Comparison of ENCODE assay signal across 24 cellular contexts in the genomic region with DNA sequence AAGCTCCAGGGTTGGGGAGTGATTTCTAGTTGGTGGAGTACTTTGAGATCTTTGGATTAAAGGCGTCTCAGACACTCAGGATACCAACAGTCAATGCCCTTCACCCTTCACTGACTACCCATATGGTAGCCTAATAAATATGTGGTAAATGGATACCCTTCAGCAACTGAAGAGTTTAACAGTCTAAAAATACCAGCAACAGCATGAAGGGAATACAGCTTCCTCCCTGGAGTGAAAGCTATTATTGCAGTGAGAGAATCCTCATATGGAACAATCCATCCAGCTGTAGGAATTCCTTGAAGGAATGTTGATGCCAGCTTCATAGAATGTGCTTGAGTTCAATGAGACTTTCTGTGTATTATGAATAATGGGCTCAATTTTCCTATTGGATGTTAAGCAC.
"Had no signal": no experiment of that assay in that cellular context is flagged by ENCODE, and none has a peak within 500 bp of the region (broad histone marks: within the 10 kb centered on the region; RNA-seq: fewer than 3 reads in every experiment).

No MANE protein-coding gene starts in this region.

- H3K4me3 ChIP-seq: body of pancreas, left lung, ovary, prostate gland, right atrium auricular region, tibial artery had no signal

- H3K4me1 ChIP-seq: body of pancreas, left lung, prostate gland, right atrium auricular region, tibial artery had no signal

- H3K27ac ChIP-seq: body of pancreas, left lung, neutrophil, ovary, prostate gland, right atrium auricular region, tibial artery, VCaP had no signal

- H3K9me3 ChIP-seq: body of pancreas, left lung, neutrophil, ovary, prostate gland, right atrium auricular region, tibial artery had no signal

- FAIRE-seq: endometrium, kidney had no signal

- DNase-seq: activated CD4-positive, alpha-beta T cell treated with anti-CD3 and anti-CD28 coated beads, Interleukin-2, amount 50 U/mL, for 1 hour; activated CD4-positive, CD25-positive, alpha-beta regulatory T cell treated with anti-CD3 and anti-CD28 coated beads, Interleukin-2, amount 50 U/mL, for 72 hours; activated CD8-positive, alpha-beta T cell treated with anti-CD3 and anti-CD28 coated beads, Interleukin-2, amount 10 ng/mL, durations not matched to agents 7 days and 5 days; activated gamma-delta T cell; activated naive CD4-positive, alpha-beta T cell treated with anti-CD3 and anti-CD28 coated beads, Interleukin-2, amount 50 U/mL, for 16 hours; activated naive CD8-positive, alpha-beta T cell treated with anti-CD3 and anti-CD28 coated beads, Interleukin-2, amount 50 U/mL, for 24 hours; body of pancreas; effector CD4-positive, alpha-beta T cell; erythroblast; foreskin fibroblast; kidney; left lung; midbrain; ovary; stimulated activated CD4-positive, alpha-beta T cell treated with anti-CD3 and anti-CD28 coated beads, Interleukin-12 subunit alpha, Interleukin-12 subunit beta, amount 100 ng/mL, for 4 hours; stimulated activated CD4-positive, alpha-beta T cell treated with anti-CD3 and anti-CD28 coated beads, Interleukin-4, amount 100 ng/mL, for 4 hours; stimulated activated naive CD8-positive, alpha-beta T cell treated with anti-CD3 and anti-CD28 coated beads, Interleukin-15, amount 100 ng/mL, for 72 hours; tibial artery had no signal

- H3K36me3 ChIP-seq: ovary, prostate gland had no signal

- H3K27me3 ChIP-seq: body of pancreas, left lung, neutrophil, ovary, right atrium auricular region, tibial artery had no signal

- ATAC-seq: activated CD8-positive, alpha-beta T cell treated with anti-CD3 and anti-CD28 coated beads, Interleukin-2, amount 10 ng/mL, durations not matched to agents 7 days and 5 days; activated naive CD8-positive, alpha-beta T cell treated with anti-CD3 and anti-CD28 coated beads, Interleukin-2, amount 50 U/mL, for 24 hours; body of pancreas; left lung; natural killer cell treated with Interleukin-12 subunit alpha and Interleukin-12 subunit beta and Interleukin-15 and Interleukin-18, amount 100 ng/mL, for 72 hours; stimulated activated naive CD8-positive, alpha-beta T cell treated with anti-CD3 and anti-CD28 coated beads, Interleukin-15, amount 100 ng/mL, for 72 hours had no signal
